In genomic region chr17:30908717-30909420, GRCh38 we compare ENCODE assay signal across 1 cellular context.
TF ChIP-seq lines count a peak whose summit lies in the region.

No MANE protein-coding gene starts in this region.

TF ChIP-seq in GM12878, 131 proteins besides CTCF, POLR2A, EP300 and RAD21:
- TF ChIP-seq FOXM1 (IDR thresholded peaks at IDR 0.05; ENCODE audit: low read depth, low read length) (no peak), MYC (IDR thresholded peaks at IDR 0.05; ENCODE audit: insufficient read depth, insufficient read length, insufficient replicate concordance, low read length, severe bottlenecking) (no peak), GATAD2B (conservative IDR thresholded peaks at IDR 0.05; ENCODE audit: low read depth) (no peak), IRF4 (IDR thresholded peaks at IDR 0.05; ENCODE audit: low read depth, low read length) (no peak), SPI1 (IDR thresholded peaks at IDR 0.05; ENCODE audit: borderline replicate concordance, insufficient read depth, low read depth, low read length) (peak; percentile 75), IKZF1 (conservative IDR thresholded peaks at IDR 0.05) (no peak), SMARCA5 (IDR thresholded peaks at IDR 0.05) (no peak)
- TF ChIP-seq, protein P1, sequence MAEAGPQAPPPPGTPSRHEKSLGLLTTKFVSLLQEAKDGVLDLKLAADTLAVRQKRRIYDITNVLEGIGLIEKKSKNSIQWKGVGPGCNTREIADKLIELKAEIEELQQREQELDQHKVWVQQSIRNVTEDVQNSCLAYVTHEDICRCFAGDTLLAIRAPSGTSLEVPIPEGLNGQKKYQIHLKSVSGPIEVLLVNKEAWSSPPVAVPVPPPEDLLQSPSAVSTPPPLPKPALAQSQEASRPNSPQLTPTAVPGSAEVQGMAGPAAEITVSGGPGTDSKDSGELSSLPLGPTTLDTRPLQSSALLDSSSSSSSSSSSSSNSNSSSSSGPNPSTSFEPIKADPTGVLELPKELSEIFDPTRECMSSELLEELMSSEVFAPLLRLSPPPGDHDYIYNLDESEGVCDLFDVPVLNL (IDR thresholded peaks at IDR 0.05; ENCODE audit: low read depth, low read length) = no peak
